30 cellular contexts compared by ENCODE assay signal in the genomic region with DNA sequence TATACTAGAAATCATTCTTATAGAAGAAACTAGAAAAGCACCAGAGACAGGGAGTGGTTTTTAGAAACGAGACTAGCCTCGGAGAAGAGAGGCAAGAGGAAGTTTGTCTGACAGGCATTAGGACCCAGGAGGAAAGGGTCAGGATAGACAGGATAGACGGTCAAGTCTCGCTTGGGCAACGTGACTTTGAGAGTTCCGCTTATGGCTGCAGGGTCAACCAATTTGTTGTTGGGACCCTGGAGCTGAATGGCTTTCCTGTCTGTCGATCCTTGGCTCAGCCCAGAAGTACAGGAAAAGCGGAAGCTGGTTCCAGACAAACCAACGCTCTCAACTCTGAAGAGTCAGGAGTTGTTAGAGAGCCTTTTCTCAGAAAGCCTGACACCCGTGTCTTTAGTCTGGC.
"Had no signal": no experiment of that assay in that cellular context is flagged by ENCODE, and none has a peak within 500 bp of the region (broad histone marks: within the 10 kb centered on the region; RNA-seq: fewer than 3 reads in every experiment).

No MANE protein-coding gene starts in this region.

- H3K9ac ChIP-seq: neural progenitor cell had no signal

- ATAC-seq: left colon; left lung; lower lobe of right lung; natural killer cell; sciatic nerve; stimulated activated naive B cell treated with anti-CD40 and anti-IgM and Interleukin-4, amounts not matched to agents 10 μg/mL and 1 μg/mL and 100 μg/mL, for 72 hours; stimulated activated naive CD8-positive, alpha-beta T cell treated with anti-CD3 and anti-CD28 coated beads, Interleukin-15, Interleukin-2, amounts not matched to agents 100 U/mL and 50 U/mL, for 24 hours had no signal

- H3K27ac ChIP-seq: left lung, lower lobe of right lung, neural progenitor cell, ovary, right atrium auricular region, skin epidermis, stomach, testis, thyroid gland, transverse colon, upper lobe of left lung had no signal

- H3K27ac Mint-ChIP-seq: immature natural killer cell; mesothelial cell of epicardium; naive B cell; natural killer cell; nephron progenitor cell; neural progenitor cell; progenitor cell of endocrine pancreas; stimulated activated naive B cell treated with anti-CD40 and anti-IgM and Interleukin-4, amounts not matched to agents 10 μg/mL and 1 μg/mL and 100 μg/mL, for 72 hours had no signal

- H3K9me3 ChIP-seq: lower lobe of right lung, ovary, testis, thyroid gland, transverse colon had no signal

- H3K36me3 Mint-ChIP-seq: immature natural killer cell, neural progenitor cell had no signal

- H3K4me3 Mint-ChIP-seq: immature natural killer cell; mesothelial cell of epicardium; natural killer cell; nephron progenitor cell; neural progenitor cell; stimulated activated naive B cell treated with anti-CD40 and anti-IgM and Interleukin-4, amounts not matched to agents 10 μg/mL and 1 μg/mL and 100 μg/mL, for 72 hours had no signal

- FAIRE-seq: islet of Langerhans, kidney had no signal

- H3K4me3 ChIP-seq: left lung, lower lobe of right lung, neural progenitor cell, ovary, right atrium auricular region, skin epidermis, stomach, testis, thyroid gland, transverse colon, upper lobe of left lung had no signal

- H3K27me3 Mint-ChIP-seq: progenitor cell of endocrine pancreas; stimulated activated naive B cell treated with anti-CD40 and anti-IgM and Interleukin-4, amounts not matched to agents 10 μg/mL and 1 μg/mL and 100 μg/mL, for 72 hours had no signal

- H3K4me1 Mint-ChIP-seq: immature natural killer cell; mesothelial cell of epicardium; naive B cell; natural killer cell; nephron progenitor cell; neural progenitor cell; stimulated activated naive B cell treated with anti-CD40 and anti-IgM and Interleukin-4, amounts not matched to agents 10 μg/mL and 1 μg/mL and 100 μg/mL, for 72 hours had no signal

- H3K4me2 ChIP-seq: neural progenitor cell had no signal

- H3K36me3 ChIP-seq: left lung, lower lobe of right lung, neural progenitor cell, ovary, right atrium auricular region, stomach, thyroid gland, transverse colon, upper lobe of left lung had no signal

- H3K27me3 ChIP-seq: left lung, neural progenitor cell, ovary, right atrium auricular region, stomach, testis, thyroid gland, transverse colon, upper lobe of left lung had no signal

- H2AFZ ChIP-seq: neural progenitor cell had no signal

- DNase-seq: hypothalamus; immature natural killer cell; kidney; left colon; lower lobe of right lung; mammary epithelial cell; mesenchymal stem cell; naive B cell; natural killer cell; nephron progenitor cell; ovary; stimulated activated CD4-positive, alpha-beta T cell treated with anti-CD3 and anti-CD28 coated beads, Interleukin-12 subunit alpha, Interleukin-12 subunit beta, amount 100 ng/mL, for 4 hours; stimulated activated CD4-positive, alpha-beta T cell treated with anti-CD3 and anti-CD28 coated beads, Interleukin-15, amount 100 ng/mL, for 24 hours; stimulated activated CD4-positive, alpha-beta T cell treated with anti-CD3 and anti-CD28 coated beads, Interleukin-2, amount 100 ng/mL, for 24 hours; stimulated activated CD4-positive, alpha-beta T cell treated with anti-CD3 and anti-CD28 coated beads, Interleukin-4, amount 100 ng/mL, for 1 hour; stimulated activated naive B cell treated with anti-CD40 and anti-IgM and Interleukin-4, amounts not matched to agents 10 μg/mL and 1 μg/mL and 100 μg/mL, for 72 hours; stimulated activated naive CD8-positive, alpha-beta T cell treated with anti-CD3 and anti-CD28 coated beads, Interleukin-15, Interleukin-2, amounts not matched to agents 100 U/mL and 50 U/mL, for 24 hours; stomach; testis; thyroid gland; transverse colon had no signal

- H3K4me1 ChIP-seq: left lung, lower lobe of right lung, neural progenitor cell, right atrium auricular region, stomach, testis, transverse colon, upper lobe of left lung had no signal
